Comparison of ENCODE assay signal across 19 cellular contexts in genomic region chr12:70154087-70154486, GRCh38.
DNase-seq lines count a peak whose midpoint lies in the region; ATAC-seq and TF ChIP-seq lines count a peak whose summit lies in the region.
"Had no signal": no experiment of that assay in that cellular context is flagged by ENCODE, and none has a peak within 500 bp of the region (broad histone marks: within the 10 kb centered on the region; RNA-seq: fewer than 3 reads in every experiment).

No MANE protein-coding gene starts in this region.

- in situ Hi-C loops in mammary epithelial cell (cut with MboI; ENCODE audit: low sequenced_read_pairs in 2 of 2) = no loop called here

- H3K36me3 ChIP-seq in mammary epithelial cell (ENCODE audit: insufficient read depth, low read length) = no peaks in the 10 kb centered on the region
- H3K36me3 ChIP-seq in testis (ENCODE audit: low read depth, missing control alignments) = no peaks in the 10 kb centered on the region
- H3K36me3 ChIP-seq: SJCRH30 had no signal

- TF ChIP-seq POLR2A in testis (IDR thresholded peaks at IDR 0.05) = no peak

- H3K27ac ChIP-seq in mammary epithelial cell (ENCODE audit: insufficient read depth, low read depth, low read length) (no peak overlapping the region), epithelial cell of prostate (peak overlapping the region; percentile 76), substantia nigra (ENCODE audit: low read depth, low read length, poor library complexity, severe bottlenecking) (no peak overlapping the region), testis (no peak overlapping the region)
- H3K27ac ChIP-seq: 22Rv1, SJCRH30 had no signal

- no peak overlapping the region for H3K4me3 ChIP-seq in mammary epithelial cell (replicated peaks in 1 of 3; ENCODE audit: insufficient read depth in 1 of 3, low read depth in 2 of 3, low read length in 3 of 3)
- H3K4me3 ChIP-seq in testis = no peak overlapping the region
- H3K4me3 ChIP-seq: GM12878, SJCRH30 had no signal

- H3K36me3 Mint-ChIP-seq in MCF 10A (ENCODE audit: insufficient read depth, unreplicated experiment) = no peaks in the 10 kb centered on the region
- H3K36me3 Mint-ChIP-seq: IgD-negative memory B cell had no signal

- H3K4me2 ChIP-seq in mammary epithelial cell (ENCODE audit: insufficient read depth, low read depth, low read length) = no peak overlapping the region

- H4K20me1 ChIP-seq in mammary epithelial cell (ENCODE audit: insufficient read depth, low read length) = no peaks in the 10 kb centered on the region

- BruUV-seq in mammary epithelial cell (replicated peaks; lab: Mats Ljungman, UMichigan) (no TSS peak), MCF 10A (replicated peaks; lab: Mats Ljungman, UMichigan) (no TSS peak)

- DNase-seq in mammary epithelial cell (peak; percentile 59), MCF 10A (ENCODE audit: unreplicated experiment) (no peak), RKO (ENCODE audit: low spot score) (peak; percentile 58), epithelial cell of prostate (ENCODE audit: low read depth, low spot score) (peak; percentile 14), NK-92 (lab: John Stamatoyannopoulos, UW; ENCODE audit: unreplicated experiment) (no peak), substantia nigra (lab: John Stamatoyannopoulos, UW) (no peak), testis (no peak)
- DNase-seq: CD4-positive, alpha-beta memory T cell; DMS79; NCI-H1048; NCI-H1436 treated with DMSO at 0.1 percent for 48 hours; NCI-H2029 treated with DMSO at 0.1 percent for 48 hours; NCI-H774; PC-3; SJCRH30 had no signal

- 33% methylated on average over 1 of the region's 1 CpG for WGBS in mammary epithelial cell (ENCODE audit: low coverage, missing lambda C conversion rate)
- WGBS in testis, 2 donors = 76 to 92% methylated on average over 1 of the region's 1 CpG

- ATAC-seq in HG03159 (IDR thresholded peaks at IDR 0.05; ENCODE audit: unreplicated experiment) = no peak
- ATAC-seq: GM12878, PC-3 had no signal

- TF ChIP-seq CTCF in mammary epithelial cell (conservative IDR thresholded peaks at IDR 0.05 in 1 of 2, IDR thresholded peaks at IDR 0.05 in 1 of 2; ENCODE audit: extremely low read depth in 1 of 2, insufficient read depth in 1 of 2, low read depth in 1 of 2, low read length in 2 of 2) (no peak), MCF 10A (IDR thresholded peaks at IDR 0.05; ENCODE audit: unreplicated experiment) (no peak), testis (IDR thresholded peaks at IDR 0.05) (no peak)

- H3K27me3 Mint-ChIP-seq in MCF 10A (ENCODE audit: insufficient read depth, unreplicated experiment) = no peaks in the 10 kb centered on the region
- H3K27me3 Mint-ChIP-seq: IgD-negative memory B cell had no signal

- no peaks in the 10 kb centered on the region for H3K27me3 ChIP-seq in mammary epithelial cell (ENCODE audit: insufficient read depth, low read length)
- no peaks in the 10 kb centered on the region for H3K27me3 ChIP-seq in testis
- H3K27me3 ChIP-seq: SJCRH30 had no signal

- no peaks in the 10 kb centered on the region for H3K4me1 ChIP-seq in mammary epithelial cell (ENCODE audit: insufficient read depth, low read length)
- H3K4me1 ChIP-seq in testis = no peaks in the 10 kb centered on the region
- H3K4me1 ChIP-seq: SJCRH30 had no signal

- H2AFZ ChIP-seq in mammary epithelial cell (ENCODE audit: low read depth, low read length) = no peak overlapping the region

- CTCF ChIA-PET in mammary epithelial cell (lab: Charles Lee; ENCODE audit: low non-redundant PET) (no interaction called here), MCF 10A (lab: Yijun Ruan, JAX) (no interaction called here)

- intact Hi-C loops in mammary epithelial cell (cut with micrococcal nuclease) = loop anchor here (10.0 kb wide), 1 partner anchor 249 kb away; no protein-coding TSS in a partner anchor
- intact Hi-C loops in MCF 10A (cut with micrococcal nuclease) = no loop called here
- intact Hi-C loops in testis (cut with DNase I; ENCODE audit: low total_unique reads) = no loop called here

- H3K79me2 ChIP-seq in mammary epithelial cell (ENCODE audit: insufficient read depth, low read length) = no peaks in the 10 kb centered on the region

- H3K9ac ChIP-seq in mammary epithelial cell (ENCODE audit: insufficient read depth, low read length) = no peak overlapping the region

- H3K9me3 ChIP-seq in mammary epithelial cell (replicated peaks; ENCODE audit: insufficient read depth, low read length) = peaks cover 16% of the 10 kb centered on the region
- H3K9me3 ChIP-seq in testis = no peaks in the 10 kb centered on the region

- no peak overlapping the region for H3K27ac Mint-ChIP-seq in MCF 10A (ENCODE audit: low read depth, unreplicated experiment)
- H3K27ac Mint-ChIP-seq: CD4-positive, alpha-beta memory T cell; IgD-negative memory B cell had no signal

- H3K9me3 Mint-ChIP-seq in MCF 10A (ENCODE audit: unreplicated experiment) = peaks cover 7% of the 10 kb centered on the region

- dilution Hi-C loops in mammary epithelial cell (cut with HindIII; ENCODE audit: low sequenced_read_pairs) = no loop called here

- H3K4me3 Mint-ChIP-seq in MCF 10A (ENCODE audit: unreplicated experiment) = no peak overlapping the region
- H3K4me3 Mint-ChIP-seq: CD4-positive, alpha-beta memory T cell; IgD-negative memory B cell had no signal

- POLR2A ChIA-PET in MCF 10A (lab: Yijun Ruan, JAX) = no interaction called here

- no peaks in the 10 kb centered on the region for H3K4me1 Mint-ChIP-seq in MCF 10A (ENCODE audit: insufficient read depth, unreplicated experiment)
- H3K4me1 Mint-ChIP-seq: CD4-positive, alpha-beta memory T cell; IgD-negative memory B cell had no signal

Comparison
In these comparisons a context has a peak if more than half of its experiments do, and no peak if none do; other contexts are left out.
1. DNase-seq: peak in mammary epithelial cell (single experiment), RKO (single experiment) and epithelial cell of prostate (single experiment); none in MCF 10A (single experiment), NK-92 (single experiment), substantia nigra (0 of 49) and testis (single experiment).